ENCODE assay signal across 11 cellular contexts in genomic region chr21:46096596-46096981, GRCh38. TPM values are rescaled to one million over a fixed set of nuclear protein-coding genes. Genes with fewer than 3 reads are reported as not detected.
DNase-seq lines count a peak whose midpoint lies in the region; ATAC-seq and TF ChIP-seq lines count a peak whose summit lies in the region.
"Had no signal": no experiment of that assay in that cellular context is flagged by ENCODE, and none has a peak within 500 bp of the region (broad histone marks: within the 10 kb centered on the region; RNA-seq: fewer than 3 reads in every experiment).

No MANE protein-coding gene starts in this region.

- H3K27me3 ChIP-seq in adipocyte (replicated peaks; ENCODE audit: control insufficient read depth, insufficient read depth, low read length) (no peaks in the 10 kb centered on the region), uterus (no peaks in the 10 kb centered on the region)
- no peaks in the 10 kb centered on the region for H3K27me3 ChIP-seq in naive thymus-derived CD4-positive, alpha-beta T cell (ENCODE audit: control insufficient read depth in 2 of 2, insufficient read depth in 2 of 2, low read length in 2 of 2)

- H3K36me3 Mint-ChIP-seq in naive thymus-derived CD4-positive, alpha-beta T cell = peaks cover 0 to 6% (median 0%) of the 10 kb centered on the region in 5 donors

- H3K27ac ChIP-seq in naive thymus-derived CD4-positive, alpha-beta T cell (ENCODE audit: low read depth, low read length) = no peak overlapping the region
- H3K27ac ChIP-seq in uterus = peak overlapping the region; percentile 97 to 99

- peaks cover 0 to 25% (median 19%) of the 10 kb centered on the region in 5 donors for H3K27me3 Mint-ChIP-seq in naive thymus-derived CD4-positive, alpha-beta T cell

- TF ChIP-seq POLR2A in uterus (IDR thresholded peaks at IDR 0.05) = no peak

- peaks cover 0 to 3% (median 0%) of the 10 kb centered on the region in 11 donors for H3K9me3 Mint-ChIP-seq in naive thymus-derived CD4-positive, alpha-beta T cell

- H3K9me3 ChIP-seq in adipocyte (ENCODE audit: control insufficient read depth, low read length) = no peaks in the 10 kb centered on the region
- H3K9me3 ChIP-seq in naive thymus-derived CD4-positive, alpha-beta T cell (ENCODE audit: control insufficient read depth in 2 of 3, low read length in 3 of 3) = no peaks in the 10 kb centered on the region
- no peaks in the 10 kb centered on the region for H3K9me3 ChIP-seq in uterus

- H3K9ac ChIP-seq in adipocyte (ENCODE audit: low read length) = peak overlapping the region; percentile 95

- POLR2A ChIA-PET in naive thymus-derived CD4-positive, alpha-beta T cell (lab: Charles Lee) = no interaction called here

- H3K4me3 Mint-ChIP-seq in naive thymus-derived CD4-positive, alpha-beta T cell = peak overlapping the region; percentile 38 to 81 (median 62)

- peak overlapping the region; percentile 78 for H3K4me3 ChIP-seq in adipocyte (ENCODE audit: low read length)
- H3K4me3 ChIP-seq in naive thymus-derived CD4-positive, alpha-beta T cell (ENCODE audit: low read length) = no peak overlapping the region
- no peak overlapping the region for H3K4me3 ChIP-seq in uterus

- CTCF ChIA-PET in naive thymus-derived CD4-positive, alpha-beta T cell (lab: Charles Lee) = no interaction called here

- H3K4me1 ChIP-seq in adipocyte (ENCODE audit: control insufficient read depth, insufficient read depth, low read length) (peaks cover 59% of the 10 kb centered on the region), uterus (peaks cover 6 to 17% of the 10 kb centered on the region in 2 donors)
- H3K4me1 ChIP-seq in naive thymus-derived CD4-positive, alpha-beta T cell (ENCODE audit: control insufficient read depth in 2 of 2, insufficient read depth in 2 of 2, low read length in 2 of 2) = peaks cover 0 to 21% of the 10 kb centered on the region in 2 donors

- peaks cover 0 to 18% (median 4%) of the 10 kb centered on the region in 7 donors for H3K4me1 Mint-ChIP-seq in naive thymus-derived CD4-positive, alpha-beta T cell

- no peak for TF ChIP-seq CTCF in uterus (IDR thresholded peaks at IDR 0.05)

- H3K36me3 ChIP-seq in adipocyte (ENCODE audit: control insufficient read depth, insufficient read depth, low read length, severe bottlenecking) (peaks cover 4% of the 10 kb centered on the region), uterus (no peaks in the 10 kb centered on the region)
- no peaks in the 10 kb centered on the region for H3K36me3 ChIP-seq in naive thymus-derived CD4-positive, alpha-beta T cell (ENCODE audit: control insufficient read depth in 2 of 3, insufficient read depth in 3 of 3, low read length in 3 of 3)

- no peak for ATAC-seq in Right ventricle myocardium superior (ENCODE audit: poor library complexity)
- no peak for ATAC-seq in naive thymus-derived CD4-positive, alpha-beta T cell

- DNase-seq in cardiac septum (ENCODE audit: low spot score) = peak; percentile 71
- no peak for DNase-seq in Right ventricle myocardium superior
- DNase-seq in adipocyte (ENCODE audit: low read depth) = no peak
- DNase-seq in naive thymus-derived CD4-positive, alpha-beta T cell = peak in 2 of 9 donors; percentile 2 to 13
- peak; percentile 26 to 33 for DNase-seq in uterus
- DNase-seq in NCI-H1436 treated with DMSO at 0.1 percent for 48 hours (lab: John Stamatoyannopoulos, UW) = no peak
- DNase-seq in NAMALWA (ENCODE audit: low spot score) = no peak
- no peak for DNase-seq in stimulated activated naive CD4-positive, alpha-beta T cell (lab: John Stamatoyannopoulos, UW)
- DNase-seq: stimulated activated CD4-positive, alpha-beta T cell treated with anti-CD3 and anti-CD28 coated beads, Interleukin-4, amount 100 ng/mL, for 4 hours had no signal

- peak overlapping the region in 6 of 9 donors; percentile 3 to 82 (median 31) for H3K27ac Mint-ChIP-seq in naive thymus-derived CD4-positive, alpha-beta T cell

- intact Hi-C loops in cardiac septum (cut with DNase I) (no loop called here), Right ventricle myocardium superior (cut with DNase I) (no loop called here), uterus (cut with DNase I; ENCODE audit: low total_unique reads) (no loop called here)
- intact Hi-C loops in naive thymus-derived CD4-positive, alpha-beta T cell (cut with micrococcal nuclease) = loop anchor here (5.0 to 10.0 kb wide), 2 partner anchors 122 to 131 kb away; partner anchors contain the start of gene LSS (in 1 of the 2)

RNA-seq across cellular contexts. Expression of gene COL6A2, which starts 1.3 kb away (rescaled TPM):
- 157 TPM for total RNA-seq in cardiac septum
- 191 TPM for total RNA-seq in Right ventricle myocardium superior
- 10 to 100 TPM in 4 of 5 experiments, 1 to 10 TPM in 1; 3.1 to 47.7 (median 40.3) TPM for total RNA-seq in naive thymus-derived CD4-positive, alpha-beta T cell
- 1 to 10 TPM; 1.7 to 4.4 TPM for polyA plus RNA-seq in naive thymus-derived CD4-positive, alpha-beta T cell
- total RNA-seq in uterus = 1,000 to 10,000 TPM in 2 of 4 donors, 100 to 1,000 TPM in 2; 321 to 1,200 (median 948) TPM
- total RNA-seq: OCI-LY7 had no signal

RNA-seq across cellular contexts. Expression of gene FTCD, which starts 58.8 kb away (rescaled TPM):
- total RNA-seq in cardiac septum (0.83 TPM), Right ventricle myocardium superior (1.9 TPM), uterus (1 to 10 TPM in 2 of 4 donors, not detected in 2; 4.5 to 7.0 TPM)
- total RNA-seq in naive thymus-derived CD4-positive, alpha-beta T cell = 1 to 10 TPM in 3 of 5 experiments, under 1 TPM in 2; 0.29 to 5.7 (median 2.0) TPM
- polyA plus RNA-seq in naive thymus-derived CD4-positive, alpha-beta T cell = not detected
- total RNA-seq: bronchial epithelial cell had no signal

Comparison
In these comparisons a context has a peak if more than half of its experiments do, and no peak if none do; other contexts are left out.
1. DNase-seq: peak in cardiac septum (single experiment) and uterus (2 of 2); none in Right ventricle myocardium superior (single experiment), adipocyte (single experiment), NCI-H1436 treated with DMSO at 0.1 percent for 48 hours (single experiment), NAMALWA (single experiment) and stimulated activated naive CD4-positive, alpha-beta T cell (0 of 6).
2. intact Hi-C loops: an anchor here in naive thymus-derived CD4-positive, alpha-beta T cell (5.0 to 10.0 kb wide); none called in cardiac septum, Right ventricle myocardium superior and uterus.